Comparison of ENCODE assay signal across 24 cellular contexts in genomic region chr4:91257721-91258120, GRCh38.
"Had no signal": no experiment of that assay in that cellular context is flagged by ENCODE, and none has a peak within 500 bp of the region (broad histone marks: within the 10 kb centered on the region; RNA-seq: fewer than 3 reads in every experiment).

No MANE protein-coding gene starts in this region.

- H3K4me1 ChIP-seq: pancreas, prostate gland, right lobe of liver, sigmoid colon, stomach, tibial artery, transverse colon, upper lobe of right lung, uterus had no signal

- DNase-seq: naive thymus-derived CD8-positive, alpha-beta T cell; nephron progenitor cell; nucleus accumbens; pancreas; right cardiac atrium; right lobe of liver; sigmoid colon; small intestine; stimulated activated CD4-positive, alpha-beta T cell treated with anti-CD3 and anti-CD28 coated beads, Interleukin-15, amount 100 ng/mL, for 24 hours; stimulated activated CD4-positive, alpha-beta T cell treated with anti-CD3 and anti-CD28 coated beads, Interleukin-2, amount 100 ng/mL, for 24 hours; stimulated activated CD4-positive, alpha-beta T cell treated with anti-CD3 and anti-CD28 coated beads, Interleukin-2, amount 100 ng/mL, for 48 hours; stimulated activated CD4-positive, alpha-beta T cell treated with anti-CD3 and anti-CD28 coated beads, Interleukin-4, amount 100 ng/mL, for 24 hours; stimulated activated naive B cell treated with anti-CD40 and anti-IgM and Interleukin-4, amounts not matched to agents 10 μg/mL and 1 μg/mL and 100 μg/mL, for 72 hours; stimulated activated naive CD4-positive, alpha-beta T cell treated with Interleukin-2 at 50 U/mL for 16 hours; stomach; tibial artery; transverse colon; upper lobe of right lung; uterus had no signal

- H3K27me3 ChIP-seq: neutrophil, pancreas, right lobe of liver, sigmoid colon, stomach, tibial artery, transverse colon, upper lobe of right lung, uterus had no signal

- ATAC-seq: naive thymus-derived CD8-positive, alpha-beta T cell; natural killer cell treated with Interleukin-12 subunit alpha and Interleukin-12 subunit beta and Interleukin-15 and Interleukin-18, amount 100 ng/mL, for 72 hours; pancreas; right cardiac atrium; right lobe of liver; stimulated activated effector memory CD8-positive, alpha-beta T cell treated with anti-CD3 and anti-CD28 coated beads, Interleukin-12 subunit alpha, Interleukin-12 subunit beta, amount 100 ng/mL, for 72 hours; stimulated activated naive B cell treated with anti-CD40 and anti-IgM and Interleukin-4, amounts not matched to agents 10 μg/mL and 1 μg/mL and 100 μg/mL, for 72 hours; upper lobe of right lung had no signal

- H3K36me3 ChIP-seq: neutrophil, pancreas, prostate gland, right lobe of liver, sigmoid colon, stomach, thoracic aorta, tibial artery, transverse colon, upper lobe of right lung, uterus had no signal

- H3K4me3 ChIP-seq: pancreas, prostate gland, right lobe of liver, sigmoid colon, stomach, thoracic aorta, tibial artery, transverse colon, upper lobe of right lung, uterus had no signal

- H3K9me3 ChIP-seq: neutrophil, pancreas, prostate gland, right lobe of liver, sigmoid colon, thoracic aorta, tibial artery, transverse colon, upper lobe of right lung had no signal

- H3K27ac ChIP-seq: neutrophil, pancreas, prostate gland, right lobe of liver, sigmoid colon, stomach, thoracic aorta, tibial artery, transverse colon, upper lobe of right lung, uterus had no signal
